Comparison of ENCODE assay signal across 21 cellular contexts in genomic region chr11:12629601-12630313, GRCh38. TPM values are rescaled to one million over a fixed set of nuclear protein-coding genes. Genes with fewer than 3 reads are reported as not detected.
DNase-seq lines count a peak whose midpoint lies in the region; ATAC-seq and TF ChIP-seq lines count a peak whose summit lies in the region.
"Had no signal": no experiment of that assay in that cellular context is flagged by ENCODE, and none has a peak within 500 bp of the region (broad histone marks: within the 10 kb centered on the region; RNA-seq: fewer than 3 reads in every experiment).

No MANE protein-coding gene starts in this region.

- DNase-seq in HFFc6 (peak; percentile 33), brain microvascular endothelial cell (peak; percentile 79), foreskin fibroblast (peak; percentile 76 to 84), NOMO-1 (lab: John Stamatoyannopoulos, UW; ENCODE audit: unreplicated experiment in 2 of 2) (no peak), GM03348 (ENCODE audit: low spot score) (no peak), NCI-H2227 (lab: John Stamatoyannopoulos, UW; ENCODE audit: unreplicated experiment) (no peak)
- DNase-seq in stimulated activated naive CD8-positive, alpha-beta T cell treated with anti-CD3 and anti-CD28 coated beads, Interleukin-15, amount 100 ng/mL, for 72 hours = no peak
- DNase-seq: activated CD4-positive, alpha-beta T cell treated with anti-CD3 and anti-CD28 coated beads for 1 hour; activated CD8-positive, alpha-beta memory T cell treated with anti-CD3 and anti-CD28 coated beads for 24 hours; activated naive CD4-positive, alpha-beta T cell treated with anti-CD3 and anti-CD28 coated beads, Interleukin-2, amount 10 ng/mL, durations not matched to agents 7 days and 5 days; activated T-cell treated with anti-CD3 and anti-CD28 coated beads, Interleukin-2, amount 50 U/mL, for 48 hours; body of pancreas; CD4-positive, alpha-beta T cell; gastrocnemius medialis; NCI-H1436; NCI-H774; occipital lobe; SHP77 treated with DMSO at 0.1 percent for 48 hours; stimulated activated CD8-positive, alpha-beta memory T cell treated with anti-CD3 and anti-CD28 coated beads, Interleukin-4, amount 100 ng/mL, for 48 hours had no signal

- H3K4me1 ChIP-seq in ACC112 (ENCODE audit: control insufficient read depth, insufficient read depth, low read length, unreplicated experiment) = peaks cover 29% of the 10 kb centered on the region
- H3K4me1 ChIP-seq: body of pancreas, gastrocnemius medialis had no signal

- H3K36me3 Mint-ChIP-seq in HFFc6 (ENCODE audit: low read depth) = peaks cover 9% of the 10 kb centered on the region; the same call in 1 of the 2 replicates
- H3K36me3 Mint-ChIP-seq: activated naive CD4-positive, alpha-beta T cell treated with anti-CD3 and anti-CD28 coated beads, Interleukin-2, amount 10 ng/mL, durations not matched to agents 7 days and 5 days; memory B cell had no signal

- no peak for ATAC-seq in stimulated activated naive CD8-positive, alpha-beta T cell treated with anti-CD3 and anti-CD28 coated beads, Interleukin-15, amount 100 ng/mL, for 72 hours
- ATAC-seq: body of pancreas, gastrocnemius medialis had no signal

- no peaks in the 10 kb centered on the region for H3K27me3 Mint-ChIP-seq in HFFc6 (ENCODE audit: insufficient read depth)
- H3K27me3 Mint-ChIP-seq in stimulated activated naive CD8-positive, alpha-beta T cell treated with anti-CD3 and anti-CD28 coated beads, Interleukin-15, amount 100 ng/mL, for 72 hours = peaks cover 14% of the 10 kb centered on the region

- H3K4me3 Mint-ChIP-seq in HFFc6 = no peak overlapping the region
- H3K4me3 Mint-ChIP-seq in stimulated activated naive CD8-positive, alpha-beta T cell treated with anti-CD3 and anti-CD28 coated beads, Interleukin-15, amount 100 ng/mL, for 72 hours = no peak overlapping the region
- H3K4me3 Mint-ChIP-seq: activated naive CD4-positive, alpha-beta T cell treated with anti-CD3 and anti-CD28 coated beads, Interleukin-2, amount 10 ng/mL, durations not matched to agents 7 days and 5 days; CD4-positive, alpha-beta T cell; memory B cell had no signal

- H2AFZ ChIP-seq in ACC112 (ENCODE audit: low read length, unreplicated experiment) = no peak overlapping the region

- no peaks in the 10 kb centered on the region for H3K79me2 ChIP-seq in ACC112 (ENCODE audit: control insufficient read depth, insufficient read depth, low read length, unreplicated experiment)

- H3K4me3 ChIP-seq in ACC112 (ENCODE audit: low read depth, low read length) = no peak overlapping the region
- no peak overlapping the region for H3K4me3 ChIP-seq in brain microvascular endothelial cell (ENCODE audit: low read depth, low read length)
- no peak overlapping the region for H3K4me3 ChIP-seq in foreskin fibroblast (ENCODE audit: low read depth in 1 of 2, low read length in 2 of 2)
- H3K4me3 ChIP-seq: body of pancreas, gastrocnemius medialis had no signal

- in situ Hi-C loops in brain microvascular endothelial cell (cut with HindIII; ENCODE audit: low pct_ligation_motif_present, low sequenced_read_pairs) = no loop called here

- H3K36me3 ChIP-seq in ACC112 (ENCODE audit: insufficient read depth, low read length) (no peaks in the 10 kb centered on the region), brain microvascular endothelial cell (replicated peaks) (no peaks in the 10 kb centered on the region)
- H3K36me3 ChIP-seq: gastrocnemius medialis had no signal

- peaks cover 3% of the 10 kb centered on the region; the same call in 1 of the 2 replicates for H3K9me3 Mint-ChIP-seq in HFFc6
- peaks cover 0 to 5% of the 10 kb centered on the region in 2 donors for H3K9me3 Mint-ChIP-seq in stimulated activated naive CD8-positive, alpha-beta T cell treated with anti-CD3 and anti-CD28 coated beads, Interleukin-15, amount 100 ng/mL, for 72 hours
- H3K9me3 Mint-ChIP-seq: activated naive CD4-positive, alpha-beta T cell treated with anti-CD3 and anti-CD28 coated beads, Interleukin-2, amount 10 ng/mL, durations not matched to agents 7 days and 5 days had no signal

- no peaks in the 10 kb centered on the region for H3K27me3 ChIP-seq in ACC112 (ENCODE audit: insufficient read depth, low read length)
- no peaks in the 10 kb centered on the region for H3K27me3 ChIP-seq in brain microvascular endothelial cell (replicated peaks)
- H3K27me3 ChIP-seq: body of pancreas, gastrocnemius medialis had no signal

- H3K4me1 Mint-ChIP-seq in HFFc6 (ENCODE audit: low read depth) = peaks cover 39% of the 10 kb centered on the region
- no peaks in the 10 kb centered on the region for H3K4me1 Mint-ChIP-seq in stimulated activated naive CD8-positive, alpha-beta T cell treated with anti-CD3 and anti-CD28 coated beads, Interleukin-15, amount 100 ng/mL, for 72 hours
- H3K4me1 Mint-ChIP-seq: activated naive CD4-positive, alpha-beta T cell treated with anti-CD3 and anti-CD28 coated beads, Interleukin-2, amount 10 ng/mL, durations not matched to agents 7 days and 5 days; memory B cell had no signal

- TF ChIP-seq CTCF in HFFc6 (IDR thresholded peaks at IDR 0.05) (no peak), brain microvascular endothelial cell (IDR thresholded peaks at IDR 0.05; ENCODE audit: low read depth, low read length, missing control alignments) (no peak), foreskin fibroblast (IDR thresholded peaks at IDR 0.05; ENCODE audit: low read depth, low read length) (no peak)

- no peak overlapping the region for H3K27ac Mint-ChIP-seq in HFFc6
- no peak overlapping the region for H3K27ac Mint-ChIP-seq in stimulated activated naive CD8-positive, alpha-beta T cell treated with anti-CD3 and anti-CD28 coated beads, Interleukin-15, amount 100 ng/mL, for 72 hours
- H3K27ac Mint-ChIP-seq: activated naive CD4-positive, alpha-beta T cell treated with anti-CD3 and anti-CD28 coated beads, Interleukin-2, amount 10 ng/mL, durations not matched to agents 7 days and 5 days; CD4-positive, alpha-beta T cell; memory B cell had no signal

- H3K27ac ChIP-seq in ACC112 (ENCODE audit: low read depth, low read length) (peak overlapping the region; percentile 44), brain microvascular endothelial cell (peak overlapping the region; percentile 20)
- H3K27ac ChIP-seq: body of pancreas, gastrocnemius medialis had no signal

RNA-seq across cellular contexts. Expression of gene TEAD1, which starts 44.5 kb away (rescaled TPM):
- 100 to 1,000 TPM; 218 to 252 (median 227) TPM for total RNA-seq in HFFc6 (2021; fragmentation: NEBNext Ultra II Directional; extraction: Animal tissue kit (Norgen Biotek cat#: 25700))

Comparison
In these comparisons a context has a peak if more than half of its experiments do, and no peak if none do; other contexts are left out.
1. DNase-seq: peak in HFFc6 (single experiment), brain microvascular endothelial cell (single experiment) and foreskin fibroblast (2 of 2); none in NOMO-1 (0 of 2), GM03348 (single experiment), NCI-H2227 (single experiment) and stimulated activated naive CD8-positive, alpha-beta T cell treated with anti-CD3 and anti-CD28 coated beads, Interleukin-15, amount 100 ng/mL, for 72 hours (0 of 2).